In genomic region chr5:176447538-176447981, GRCh38 we compare ENCODE assay signal across 8 cellular contexts. TPM values are rescaled to one million over a fixed set of nuclear protein-coding genes. Genes with fewer than 3 reads are reported as not detected.
A peak's percentile ranks its signal among the peaks of the same experiment; 100 is the strongest.
DNase-seq lines count a peak whose midpoint lies in the region; ATAC-seq, FAIRE-seq and TF ChIP-seq lines count a peak whose summit lies in the region.

No MANE protein-coding gene starts in this region.

- peaks cover 13% of the 10 kb centered on the region for H3K4me1 ChIP-seq in KMS-11 (ENCODE audit: low read depth, poor library complexity, severe bottlenecking)

- in situ Hi-C loops in astrocyte of the spinal cord (cut with HindIII; ENCODE audit: low sequenced_read_pairs): no loop called here

- FAIRE-seq in GM19239 (lab: Jason Lieb, UNC): no peak

- DNase-seq in DMS53 (lab: John Stamatoyannopoulos, UW) (peak; percentile 79), DMS53 treated with DMSO at 0.1 percent for 48 hours (lab: John Stamatoyannopoulos, UW; ENCODE audit: unreplicated experiment) (no peak), astrocyte of the spinal cord (ENCODE audit: low read depth, low spot score) (no peak), kidney epithelial cell (ENCODE audit: low read depth) (no peak), GM19239 (ENCODE audit: insufficient read length, low spot score) (no peak)

- H3K36me3 ChIP-seq in KMS-11 (ENCODE audit: insufficient read depth) (no peaks in the 10 kb centered on the region), kidney epithelial cell (ENCODE audit: control insufficient read depth, insufficient read depth, low read length) (no peaks in the 10 kb centered on the region)

- H3K9ac ChIP-seq in KMS-11: peak overlapping the region; percentile 84; the same call in 1 of the 2 replicates

- no peaks in the 10 kb centered on the region for H3K27me3 ChIP-seq in KMS-11 (ENCODE audit: insufficient read depth, low read depth)
- H3K27me3 ChIP-seq in kidney epithelial cell (ENCODE audit: control insufficient read depth, insufficient read depth, low read length): no peaks in the 10 kb centered on the region

- peak overlapping the region; percentile 89 for H2AFZ ChIP-seq in KMS-11 (ENCODE audit: low read depth)

- peaks cover 28% of the 10 kb centered on the region for H3K79me2 ChIP-seq in KMS-11 (ENCODE audit: insufficient read depth, low read depth)

- no peaks in the 10 kb centered on the region for H4K20me1 ChIP-seq in KMS-11 (ENCODE audit: insufficient read depth)

- H3K4me3 ChIP-seq in KMS-11 (IDR thresholded peaks at IDR 0.05; ENCODE audit: insufficient read depth, low read depth, low read length): no peak overlapping the region
- H3K4me3 ChIP-seq in astrocyte of the spinal cord (ENCODE audit: low read depth, low read length): peak overlapping the region; percentile 83
- peak overlapping the region; percentile 74 for H3K4me3 ChIP-seq in kidney epithelial cell (ENCODE audit: low read depth, low read length)

- H3K4me2 ChIP-seq in KMS-11: peak overlapping the region; percentile 76

- peak overlapping the region; percentile 68 for H3K27ac ChIP-seq in KMS-11
- H3K27ac ChIP-seq in temporal lobe (ENCODE audit: low read depth, low read length): peak overlapping the region; percentile 87

- ATAC-seq in GM21717 (IDR thresholded peaks at IDR 0.05; ENCODE audit: unreplicated experiment): peak; percentile 17

- TF ChIP-seq CTCF in KMS-11 (conservative IDR thresholded peaks at IDR 0.05; ENCODE audit: low read depth, low read length): no peak
- TF ChIP-seq CTCF in astrocyte of the spinal cord (IDR thresholded peaks at IDR 0.05; ENCODE audit: low read depth, low read length): no peak
- no peak for TF ChIP-seq CTCF in kidney epithelial cell (IDR thresholded peaks at IDR 0.05; ENCODE audit: insufficient read depth, low read length, poor library complexity, severe bottlenecking)

RNA-seq across cellular contexts. Expression of gene FAF2, which starts 0.6 kb away (rescaled TPM):
- total RNA-seq in kidney epithelial cell: 44.4 and 45.5 TPM in 2 replicates
- total RNA-seq in temporal lobe: 24.6 TPM

RNA-seq across cellular contexts. Expression of gene CLTB, which starts 31.2 kb away (rescaled TPM):
- total RNA-seq in kidney epithelial cell (163 and 172 TPM in 2 replicates), temporal lobe (42.3 TPM)

RNA-seq across cellular contexts. Expression of gene HIGD2A, which starts 59.0 kb away (rescaled TPM):
- 139 and 161 TPM in 2 replicates for total RNA-seq in kidney epithelial cell
- 18.4 TPM for total RNA-seq in temporal lobe

RNA-seq across cellular contexts. Expression of gene NOP16, which starts 59.2 kb away (rescaled TPM):
- total RNA-seq in kidney epithelial cell: 17.8 and 21.1 TPM in 2 replicates
- 5.7 TPM for total RNA-seq in temporal lobe
